9 cellular contexts compared by ENCODE assay signal in the genomic region with DNA sequence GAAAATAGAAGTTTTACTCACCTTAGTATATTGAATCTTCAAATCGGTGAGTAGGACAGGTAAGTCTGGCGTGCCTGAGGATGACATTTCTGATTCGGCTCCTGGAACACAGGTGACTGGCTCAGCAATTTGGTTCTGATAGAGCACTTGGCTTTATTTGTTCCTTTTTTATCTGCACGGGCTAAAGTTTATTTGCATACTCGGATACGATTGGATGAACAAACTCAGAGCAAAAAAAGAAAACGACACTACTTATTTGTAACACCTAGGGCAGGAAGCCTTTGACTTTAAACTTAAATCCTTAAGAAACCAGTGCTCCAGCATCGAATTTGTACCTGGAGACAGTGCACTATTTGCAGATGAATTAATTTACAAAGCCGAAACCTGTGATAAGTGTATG. TPM values are rescaled to one million over a fixed set of nuclear protein-coding genes. Genes with fewer than 3 reads are reported as not detected.
A peak's percentile ranks its signal among the peaks of the same experiment; 100 is the strongest.
DNase-seq lines count a peak whose midpoint lies in the region; ATAC-seq and TF ChIP-seq lines count a peak whose summit lies in the region.
"Had no signal": no experiment of that assay in that cellular context is flagged by ENCODE, and none has a peak within 500 bp of the region (broad histone marks: within the 10 kb centered on the region; RNA-seq: fewer than 3 reads in every experiment).

ALDH1A1 (minus strand) TSS at position 140 of the 400 bp plus-strand sequence; CDS start at position 87, 53 bp downstream.

- H3K36me3 ChIP-seq in vagina: no peaks in the 10 kb centered on the region

- peak within 1 kb of the TSS; percentile 75 for H3K27ac ChIP-seq in vagina

- intact Hi-C loops in dendritic cell treated with granulocyte-macrophage colony-stimulating factor and Interleukin-4, amounts not matched to agents 40 ng/mL and 50 ng/mL, for 4 days (cut with micrococcal nuclease): loop anchor here (5.0 to 10.0 kb wide), 3 partner anchors 46 to 648 kb away; no protein-coding TSS in a partner anchor
- intact Hi-C loops in vagina (cut with DNase I): no loop called here

- H3K4me3 Mint-ChIP-seq in dendritic cell treated with granulocyte-macrophage colony-stimulating factor and Interleukin-4, amounts not matched to agents 40 ng/mL and 50 ng/mL, for 4 days: peak within 1 kb of the TSS; percentile 67

- H3K9me3 Mint-ChIP-seq in dendritic cell treated with granulocyte-macrophage colony-stimulating factor and Interleukin-4, amounts not matched to agents 40 ng/mL and 50 ng/mL, for 4 days: no peaks in the 10 kb centered on the region

- ATAC-seq in GM19397 (IDR thresholded peaks at IDR 0.05; ENCODE audit: unreplicated experiment): no peak

- peaks cover 5% of the 10 kb centered on the region for H3K36me3 Mint-ChIP-seq in dendritic cell treated with granulocyte-macrophage colony-stimulating factor and Interleukin-4, amounts not matched to agents 40 ng/mL and 50 ng/mL, for 4 days (ENCODE audit: low read depth)

- DNase-seq in NCI-H2171 treated with DMSO at 0.1 percent for 48 hours (lab: John Stamatoyannopoulos, UW) (peak; percentile 2), NCI-H2171 (lab: John Stamatoyannopoulos, UW) (no peak), mesenteric fat pad (ENCODE audit: low spot score) (no peak), vagina (ENCODE audit: extremely low spot score in 2 of 2) (no peak), cerebellum (ENCODE audit: low spot score) (no peak)
- DNase-seq in activated effector memory CD4-positive, alpha-beta T cell treated with Interleukin-2 at 50 U/mL for 16 hours: no peak
- DNase-seq: islet precursor cell had no signal

- H3K27ac Mint-ChIP-seq in dendritic cell treated with granulocyte-macrophage colony-stimulating factor and Interleukin-4, amounts not matched to agents 40 ng/mL and 50 ng/mL, for 4 days: peak within 1 kb of the TSS; percentile 79

- H3K27me3 Mint-ChIP-seq in dendritic cell treated with granulocyte-macrophage colony-stimulating factor and Interleukin-4, amounts not matched to agents 40 ng/mL and 50 ng/mL, for 4 days: peaks cover 4% of the 10 kb centered on the region

- TF ChIP-seq CTCF in vagina (IDR thresholded peaks at IDR 0.05): no peak

- H3K9me3 ChIP-seq in vagina: no peaks in the 10 kb centered on the region

- peak in 1 of 2 donors; percentile 70 for TF ChIP-seq POLR2A in vagina (IDR thresholded peaks at IDR 0.05)

- no peaks in the 10 kb centered on the region for H3K27me3 ChIP-seq in vagina

- H3K4me1 ChIP-seq in vagina: peaks cover 27% of the 10 kb centered on the region

- H3K4me1 Mint-ChIP-seq in dendritic cell treated with granulocyte-macrophage colony-stimulating factor and Interleukin-4, amounts not matched to agents 40 ng/mL and 50 ng/mL, for 4 days (ENCODE audit: low read depth): peaks cover 51% of the 10 kb centered on the region

- H3K4me3 ChIP-seq in vagina: peak within 1 kb of the TSS; percentile 38 to 43

RNA-seq across cellular contexts. Expression of gene ALDH1A1, which starts in this region (rescaled TPM):
- total RNA-seq in mesenteric fat pad: 136 TPM
- 126 TPM for total RNA-seq in vagina
- 2.5 TPM for total RNA-seq in cerebellum

Comparison
In these comparisons a context has a peak if more than half of its experiments do, and no peak if none do; other contexts are left out.
1. RNA of gene ALDH1A1 (total RNA-seq): 136 TPM in mesenteric fat pad (single experiment) and 126 TPM in vagina (single experiment); 2.5 TPM in cerebellum (single experiment); every median in the first group is over 10 times any median in the second.